ENCODE assay signal across 28 cellular contexts in the genomic region with DNA sequence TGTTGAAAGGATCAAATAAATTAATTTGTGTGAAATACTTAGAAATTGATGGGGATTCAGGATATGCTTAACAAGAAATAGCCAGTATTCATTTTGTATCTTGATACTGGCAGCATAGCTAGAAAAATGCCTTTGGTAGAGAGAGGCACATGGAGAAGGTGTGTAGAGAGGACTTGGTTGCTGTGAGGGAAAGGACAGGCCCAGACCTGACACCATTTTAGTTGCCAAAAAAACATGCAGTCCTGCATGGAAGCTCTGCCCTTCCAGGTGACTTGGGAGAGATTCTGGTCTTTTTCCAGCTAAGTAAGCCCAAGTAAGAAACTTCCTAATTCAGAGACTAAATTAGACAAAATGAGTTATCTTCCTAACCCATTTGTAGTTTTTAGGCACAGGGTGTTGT.
DNase-seq lines count a peak whose midpoint lies in the region; ATAC-seq and TF ChIP-seq lines count a peak whose summit lies in the region.
"Had no signal": no experiment of that assay in that cellular context is flagged by ENCODE, and none has a peak within 500 bp of the region (broad histone marks: within the 10 kb centered on the region; RNA-seq: fewer than 3 reads in every experiment).

No MANE protein-coding gene starts in this region.

- TF ChIP-seq CTCF in mammary epithelial cell (conservative IDR thresholded peaks at IDR 0.05 in 1 of 2, IDR thresholded peaks at IDR 0.05 in 1 of 2; ENCODE audit: extremely low read depth in 1 of 2, insufficient read depth in 1 of 2, low read depth in 1 of 2, low read length in 2 of 2) (no peak), mesothelial cell of epicardium (IDR thresholded peaks at IDR 0.05; ENCODE audit: unreplicated experiment) (no peak)

- no peak overlapping the region for H3K27ac ChIP-seq in mammary epithelial cell (ENCODE audit: insufficient read depth, low read depth, low read length)
- H3K27ac ChIP-seq: parathyroid adenoma, transverse colon had no signal

- H3K4me3 ChIP-seq in mammary epithelial cell (replicated peaks in 1 of 3; ENCODE audit: insufficient read depth in 1 of 3, low read depth in 2 of 3, low read length in 3 of 3): no peak overlapping the region
- H3K4me3 ChIP-seq: transverse colon had no signal

- no peak for DNase-seq in left ventricle myocardium superior
- no peak for DNase-seq in Right ventricle myocardium superior
- no peak for DNase-seq in mammary epithelial cell
- DNase-seq in mesothelial cell of epicardium (ENCODE audit: low spot score in 2 of 2, unreplicated experiment in 2 of 2): no peak
- no peak for DNase-seq in T-helper 2 cell treated with Interferon-gamma antibody and Interleukin-4, amounts not matched to agents 5 μg/mL and 100 μg/mL, for 36 hours (ENCODE audit: low spot score)
- no peak for DNase-seq in 8988T
- DNase-seq: activated CD4-positive, alpha-beta memory T cell treated with anti-CD3 and anti-CD28 coated beads, Interleukin-2, amount 10 ng/mL, durations not matched to agents 7 days and 5 days; activated CD8-positive, alpha-beta memory T cell treated with anti-CD3 and anti-CD28 coated beads, Interleukin-2, amount 50 U/mL, for 4 hours; activated naive CD4-positive, alpha-beta T cell treated with anti-CD3 and anti-CD28 coated beads for 36 hours; AML-193; CD4-positive, alpha-beta memory T cell; hippocampal formation; left colon; NCI-H1092; NCI-H1694 treated with DMSO at 0.1 percent for 48 hours; NCI-H446 treated with DMSO at 0.1 percent for 48 hours; NCI-H774; right cardiac atrium; stimulated activated CD8-positive, alpha-beta memory T cell treated with anti-CD3 and anti-CD28 coated beads, Interleukin-4, amount 100 ng/mL, for 48 hours; transverse colon had no signal

- H3K27me3 ChIP-seq in mammary epithelial cell (ENCODE audit: insufficient read depth, low read length): no peaks in the 10 kb centered on the region
- H3K27me3 ChIP-seq: transverse colon had no signal

- H3K27me3 Mint-ChIP-seq in mesothelial cell of epicardium (ENCODE audit: low read depth): no peaks in the 10 kb centered on the region
- H3K27me3 Mint-ChIP-seq in T-helper 2 cell treated with Interferon-gamma antibody and Interleukin-4, amounts not matched to agents 5 μg/mL and 100 μg/mL, for 36 hours (ENCODE audit: low read depth): peaks cover 7% of the 10 kb centered on the region

- no peaks in the 10 kb centered on the region for H3K79me2 ChIP-seq in mammary epithelial cell (ENCODE audit: insufficient read depth, low read length)
- H3K79me2 ChIP-seq: parathyroid adenoma had no signal

- H3K36me3 ChIP-seq in mammary epithelial cell (ENCODE audit: insufficient read depth, low read length): no peaks in the 10 kb centered on the region
- H3K36me3 ChIP-seq: transverse colon had no signal

- peak overlapping the region; percentile 4 for H3K4me2 ChIP-seq in mammary epithelial cell (ENCODE audit: insufficient read depth, low read depth, low read length)

- CTCF ChIA-PET in mammary epithelial cell (lab: Charles Lee; ENCODE audit: low non-redundant PET): interaction anchor here (0.6 kb wide), 1 partner anchor 65 kb away, joined by 3 read pairs; no protein-coding TSS in a partner anchor

- H3K4me1 ChIP-seq in mammary epithelial cell (ENCODE audit: insufficient read depth, low read length): peaks cover 44% of the 10 kb centered on the region
- H3K4me1 ChIP-seq: parathyroid adenoma had no signal

- in situ Hi-C loops in mammary epithelial cell (cut with MboI; ENCODE audit: low sequenced_read_pairs in 2 of 2): no loop called here

- dilution Hi-C loops in mammary epithelial cell (cut with HindIII; ENCODE audit: low sequenced_read_pairs): no loop called here

- H3K27ac Mint-ChIP-seq in mesothelial cell of epicardium: peak overlapping the region; percentile 54
- H3K27ac Mint-ChIP-seq in T-helper 2 cell treated with Interferon-gamma antibody and Interleukin-4, amounts not matched to agents 5 μg/mL and 100 μg/mL, for 36 hours: no peak overlapping the region
- H3K27ac Mint-ChIP-seq: activated CD4-positive, alpha-beta memory T cell treated with anti-CD3 and anti-CD28 coated beads, Interleukin-2, amount 10 ng/mL, durations not matched to agents 7 days and 5 days; activated naive CD4-positive, alpha-beta T cell treated with anti-CD3 and anti-CD28 coated beads for 36 hours; CD4-positive, alpha-beta memory T cell; IgD-negative memory B cell; memory B cell; stimulated activated naive CD8-positive, alpha-beta T cell treated with anti-CD3 and anti-CD28 coated beads, Interleukin-15, Interleukin-2, amounts not matched to agents 100 ng/mL and 50 ng/mL, for 24 hours had no signal

- H3K9me3 ChIP-seq in mammary epithelial cell (replicated peaks; ENCODE audit: insufficient read depth, low read length): no peaks in the 10 kb centered on the region
- H3K9me3 ChIP-seq: transverse colon had no signal

- H3K4me3 Mint-ChIP-seq in mesothelial cell of epicardium: no peak overlapping the region
- H3K4me3 Mint-ChIP-seq in T-helper 2 cell treated with Interferon-gamma antibody and Interleukin-4, amounts not matched to agents 5 μg/mL and 100 μg/mL, for 36 hours: no peak overlapping the region
- H3K4me3 Mint-ChIP-seq: activated CD4-positive, alpha-beta memory T cell treated with anti-CD3 and anti-CD28 coated beads, Interleukin-2, amount 10 ng/mL, durations not matched to agents 7 days and 5 days; activated naive CD4-positive, alpha-beta T cell treated with anti-CD3 and anti-CD28 coated beads for 36 hours; CD4-positive, alpha-beta memory T cell; IgD-negative memory B cell; memory B cell; neural crest cell; stimulated activated naive CD8-positive, alpha-beta T cell treated with anti-CD3 and anti-CD28 coated beads, Interleukin-15, Interleukin-2, amounts not matched to agents 100 ng/mL and 50 ng/mL, for 24 hours had no signal

- no peak overlapping the region for H3K9ac ChIP-seq in mammary epithelial cell (ENCODE audit: insufficient read depth, low read length)
- H3K9ac ChIP-seq: parathyroid adenoma had no signal

- intact Hi-C loops in left ventricle myocardium superior (cut with micrococcal nuclease) (no loop called here), Right ventricle myocardium superior (cut with DNase I) (no loop called here), mammary epithelial cell (cut with micrococcal nuclease) (loop anchor here (10.0 kb wide), 1 partner anchor 252 kb away; no protein-coding TSS in a partner anchor)

- H3K36me3 Mint-ChIP-seq in mesothelial cell of epicardium: no peaks in the 10 kb centered on the region
- H3K36me3 Mint-ChIP-seq in T-helper 2 cell treated with Interferon-gamma antibody and Interleukin-4, amounts not matched to agents 5 μg/mL and 100 μg/mL, for 36 hours (ENCODE audit: low read depth): no peaks in the 10 kb centered on the region
- H3K36me3 Mint-ChIP-seq: CD4-positive, alpha-beta memory T cell; IgD-negative memory B cell; memory B cell had no signal

- no TSS peak for BruUV-seq in mammary epithelial cell (replicated peaks; lab: Mats Ljungman, UMichigan)

- peaks cover 4% of the 10 kb centered on the region for H3K9me3 Mint-ChIP-seq in mesothelial cell of epicardium
- H3K9me3 Mint-ChIP-seq in T-helper 2 cell treated with Interferon-gamma antibody and Interleukin-4, amounts not matched to agents 5 μg/mL and 100 μg/mL, for 36 hours: no peaks in the 10 kb centered on the region
- H3K9me3 Mint-ChIP-seq: activated CD4-positive, alpha-beta memory T cell treated with anti-CD3 and anti-CD28 coated beads, Interleukin-2, amount 10 ng/mL, durations not matched to agents 7 days and 5 days; activated naive CD4-positive, alpha-beta T cell treated with anti-CD3 and anti-CD28 coated beads for 36 hours; IgD-negative memory B cell; memory B cell; neural crest cell; stimulated activated naive CD8-positive, alpha-beta T cell treated with anti-CD3 and anti-CD28 coated beads, Interleukin-15, Interleukin-2, amounts not matched to agents 100 ng/mL and 50 ng/mL, for 24 hours had no signal

- peak; percentile 26 for ATAC-seq in left ventricle myocardium superior
- ATAC-seq in Right ventricle myocardium superior (ENCODE audit: poor library complexity): no peak
- no peak for ATAC-seq in GM21423 (IDR thresholded peaks at IDR 0.05; ENCODE audit: unreplicated experiment)
- ATAC-seq in HG02840 (IDR thresholded peaks at IDR 0.05; ENCODE audit: low FRiP score, unreplicated experiment): no peak
- ATAC-seq: HCT116, right cardiac atrium had no signal

- no peaks in the 10 kb centered on the region for H4K20me1 ChIP-seq in mammary epithelial cell (ENCODE audit: insufficient read depth, low read length)

- H2AFZ ChIP-seq in mammary epithelial cell (ENCODE audit: low read depth, low read length): peak overlapping the region; percentile 85
- H2AFZ ChIP-seq: parathyroid adenoma had no signal

- peaks cover 53% of the 10 kb centered on the region for H3K4me1 Mint-ChIP-seq in mesothelial cell of epicardium
- H3K4me1 Mint-ChIP-seq in T-helper 2 cell treated with Interferon-gamma antibody and Interleukin-4, amounts not matched to agents 5 μg/mL and 100 μg/mL, for 36 hours (ENCODE audit: low read depth): peaks cover 29% of the 10 kb centered on the region
